In genomic region chr6:168038576-168039140, GRCh38 we compare ENCODE assay signal across 22 cellular contexts. TPM values are rescaled to one million over a fixed set of nuclear protein-coding genes. Genes with fewer than 3 reads are reported as not detected.
"Had no signal": no experiment of that assay in that cellular context is flagged by ENCODE, and none has a peak within 500 bp of the region (broad histone marks: within the 10 kb centered on the region; RNA-seq: fewer than 3 reads in every experiment).

No MANE protein-coding gene starts in this region.

- FAIRE-seq: colon, kidney, pancreas, urothelium cell line had no signal

- DNase-seq: cerebellar nuclear complex; effector memory CD8-positive, alpha-beta T cell; kidney; mucosa of descending colon; naive thymus-derived CD8-positive, alpha-beta T cell; nucleus accumbens; stimulated activated CD4-positive, alpha-beta T cell treated with anti-CD3 and anti-CD28 coated beads, Interleukin-2, amount 100 ng/mL, for 24 hours; stimulated activated naive CD4-positive, alpha-beta T cell; stomach; substantia nigra had no signal

- H3K9ac ChIP-seq: neural progenitor cell had no signal

- H3K4me2 ChIP-seq: hepatocyte, neural progenitor cell had no signal

- H3K4me1 ChIP-seq: pancreas, prostate gland, right lobe of liver had no signal

- H3K27me3 ChIP-seq: esophagus muscularis mucosa, hepatocyte, neural progenitor cell, pancreas, right lobe of liver, stomach had no signal

- H3K36me3 ChIP-seq: esophagus muscularis mucosa, neural progenitor cell, pancreas, prostate gland, right lobe of liver, stomach had no signal

- ATAC-seq: effector memory CD8-positive, alpha-beta T cell; left colon; mucosa of descending colon; naive thymus-derived CD8-positive, alpha-beta T cell; pancreas; right lobe of liver had no signal

- H3K4me3 ChIP-seq: esophagus muscularis mucosa, hepatocyte, mucosa of descending colon, neural progenitor cell, pancreas, prostate gland, right lobe of liver, stomach had no signal

- H3K27ac ChIP-seq: epithelial cell of prostate, hepatocyte, neural progenitor cell, prostate gland, right lobe of liver, stomach had no signal

- H3K9me3 ChIP-seq: prostate gland had no signal

RNA-seq across cellular contexts. Expression of gene FRMD1, which starts 40.4 kb away (rescaled TPM):
- total RNA-seq: fibroblast of villous mesenchyme; mammary epithelial cell; naive thymus-derived CD8-positive, alpha-beta T cell; pancreas had no signal

RNA-seq across cellular contexts. Expression of gene KIF25, which starts 41.2 kb away (rescaled TPM):
- total RNA-seq: fibroblast of villous mesenchyme; kidney; mammary epithelial cell; naive thymus-derived CD8-positive, alpha-beta T cell had no signal
